ENCODE assay signal across 16 cellular contexts in genomic region chr17:42272162-42272561, GRCh38. TPM values are rescaled to one million over a fixed set of nuclear protein-coding genes. Genes with fewer than 3 reads are reported as not detected.
A peak's percentile ranks its signal among the peaks of the same experiment; 100 is the strongest.
DNase-seq lines count a peak whose midpoint lies in the region; ATAC-seq and TF ChIP-seq lines count a peak whose summit lies in the region.
"Had no signal": no experiment of that assay in that cellular context is flagged by ENCODE, and none has a peak within 500 bp of the region (broad histone marks: within the 10 kb centered on the region; RNA-seq: fewer than 3 reads in every experiment).

No MANE protein-coding gene starts in this region.

- intact Hi-C loops in CD14-positive monocyte (cut with micrococcal nuclease) (loop anchor here in 1 of 2 donors (2.0 kb wide), 1 partner anchor 17 kb away; the partner anchor contains the start of gene STAT5A), natural killer cell (cut with micrococcal nuclease) (loop anchor here (2.0 to 10.0 kb wide), 2 partner anchors 15 to 47 kb away; no protein-coding TSS in a partner anchor), Caco-2 (cut with micrococcal nuclease; ENCODE audit: unreplicated experiment) (no loop called here)
- intact Hi-C loops in activated T-helper 1 cell treated with anti-CD3 and anti-CD28 coated beads, Interleukin-12 subunit alpha, Interleukin-12 subunit beta, Interleukin-2, Interleukin-4 antibody, amounts not matched to agents 30 ng/mL and 10 ng/mL and 1 ng/mL, durations not matched to agents 14 hours and 24 hours and 36 hours (cut with micrococcal nuclease): no loop called here

- peaks cover 50% of the 10 kb centered on the region for H3K4me1 Mint-ChIP-seq in CD14-positive monocyte
- H3K4me1 Mint-ChIP-seq in GM23338: peaks cover 43% of the 10 kb centered on the region
- H3K4me1 Mint-ChIP-seq in activated T-helper 1 cell treated with anti-CD3 and anti-CD28 coated beads, Interleukin-12 subunit alpha, Interleukin-12 subunit beta, Interleukin-2, Interleukin-4 antibody, amounts not matched to agents 30 ng/mL and 10 ng/mL and 1 ng/mL, durations not matched to agents 14 hours and 24 hours and 36 hours (ENCODE audit: low read depth): peaks cover 75% of the 10 kb centered on the region
- peaks cover 54 to 56% of the 10 kb centered on the region in 2 donors for H3K4me1 Mint-ChIP-seq in natural killer cell
- H3K4me1 Mint-ChIP-seq in Caco-2 (ENCODE audit: low read depth, unreplicated experiment): peaks cover 32% of the 10 kb centered on the region

- H3K36me3 ChIP-seq in GM23338 (ENCODE audit: insufficient read depth) (no peaks in the 10 kb centered on the region), Caco-2 (ENCODE audit: control insufficient read depth, insufficient read depth, low read length) (no peaks in the 10 kb centered on the region)
- H3K36me3 ChIP-seq: ascending aorta, MG63, suprapubic skin had no signal

- TF ChIP-seq CTCF in CD14-positive monocyte (IDR thresholded peaks at IDR 0.05) (no peak), GM23338 (conservative IDR thresholded peaks at IDR 0.05; ENCODE audit: low read depth in 2 of 2) (no peak), natural killer cell (IDR thresholded peaks at IDR 0.05) (no peak), Caco-2 (IDR thresholded peaks at IDR 0.05; ENCODE audit: insufficient read depth in 1 of 2, low read depth in 1 of 2, low read length in 1 of 2, severe bottlenecking in 1 of 2, unreplicated experiment in 1 of 2) (no peak)

- H3K27ac Mint-ChIP-seq in CD14-positive monocyte (peak overlapping the region in 6 of 7 donors; percentile 45 to 87 (median 58)), GM23338 (no peak overlapping the region), natural killer cell (peak overlapping the region; percentile 88 to 92), Caco-2 (ENCODE audit: unreplicated experiment) (no peak overlapping the region)
- H3K27ac Mint-ChIP-seq in activated T-helper 1 cell treated with anti-CD3 and anti-CD28 coated beads, Interleukin-12 subunit alpha, Interleukin-12 subunit beta, Interleukin-2, Interleukin-4 antibody, amounts not matched to agents 30 ng/mL and 10 ng/mL and 1 ng/mL, durations not matched to agents 14 hours and 24 hours and 36 hours: peak overlapping the region; percentile 92
- H3K27ac Mint-ChIP-seq: H9 had no signal

- no peaks in the 10 kb centered on the region for H3K9me3 ChIP-seq in Caco-2
- H3K9me3 ChIP-seq: ascending aorta, MG63, suprapubic skin had no signal

- H3K27me3 Mint-ChIP-seq in CD14-positive monocyte (ENCODE audit: low read depth in 3 of 3) (no peaks in the 10 kb centered on the region), GM23338 (ENCODE audit: insufficient read depth, low read depth, poor library complexity) (peaks cover 6% of the 10 kb centered on the region), natural killer cell (ENCODE audit: low read depth in 2 of 2) (no peaks in the 10 kb centered on the region), Caco-2 (ENCODE audit: insufficient read depth, unreplicated experiment) (no peaks in the 10 kb centered on the region)
- no peaks in the 10 kb centered on the region for H3K27me3 Mint-ChIP-seq in activated T-helper 1 cell treated with anti-CD3 and anti-CD28 coated beads, Interleukin-12 subunit alpha, Interleukin-12 subunit beta, Interleukin-2, Interleukin-4 antibody, amounts not matched to agents 30 ng/mL and 10 ng/mL and 1 ng/mL, durations not matched to agents 14 hours and 24 hours and 36 hours (ENCODE audit: insufficient read depth)

- H3K9me3 Mint-ChIP-seq in CD14-positive monocyte: no peaks in the 10 kb centered on the region
- no peaks in the 10 kb centered on the region; the same call in 2 of the 3 replicates for H3K9me3 Mint-ChIP-seq in GM23338
- H3K9me3 Mint-ChIP-seq in activated T-helper 1 cell treated with anti-CD3 and anti-CD28 coated beads, Interleukin-12 subunit alpha, Interleukin-12 subunit beta, Interleukin-2, Interleukin-4 antibody, amounts not matched to agents 30 ng/mL and 10 ng/mL and 1 ng/mL, durations not matched to agents 14 hours and 24 hours and 36 hours: no peaks in the 10 kb centered on the region
- no peaks in the 10 kb centered on the region for H3K9me3 Mint-ChIP-seq in natural killer cell
- H3K9me3 Mint-ChIP-seq in Caco-2 (ENCODE audit: unreplicated experiment): no peaks in the 10 kb centered on the region
- H3K9me3 Mint-ChIP-seq: H9 had no signal

- peak overlapping the region; percentile 87 for H3K4me3 ChIP-seq in GM23338
- H3K4me3 ChIP-seq in Caco-2 (ENCODE audit: low read depth, low read length): no peak overlapping the region
- H3K4me3 ChIP-seq: ascending aorta, MG63, suprapubic skin had no signal

- POLR2A ChIA-PET in Caco-2 (lab: Charles Lee): no interaction called here

- no peak overlapping the region for H2AFZ ChIP-seq in GM23338

- CTCF ChIA-PET in Caco-2 (lab: Charles Lee): no interaction called here

- no peak overlapping the region for H3K27ac ChIP-seq in GM23338 (ENCODE audit: low read depth)
- H3K27ac ChIP-seq: ascending aorta, epithelial cell of prostate, suprapubic skin, VCaP had no signal

- H3K4me2 ChIP-seq in GM23338: peak overlapping the region; percentile 98

- peaks cover 5% of the 10 kb centered on the region; the same call in 1 of the 2 replicates for H4K20me1 ChIP-seq in GM23338 (replicated peaks; ENCODE audit: insufficient read depth)

- peaks cover 2 to 11% of the 10 kb centered on the region in 2 donors for H3K36me3 Mint-ChIP-seq in CD14-positive monocyte
- H3K36me3 Mint-ChIP-seq in GM23338 (ENCODE audit: low read depth): no peaks in the 10 kb centered on the region
- peaks cover 39% of the 10 kb centered on the region for H3K36me3 Mint-ChIP-seq in activated T-helper 1 cell treated with anti-CD3 and anti-CD28 coated beads, Interleukin-12 subunit alpha, Interleukin-12 subunit beta, Interleukin-2, Interleukin-4 antibody, amounts not matched to agents 30 ng/mL and 10 ng/mL and 1 ng/mL, durations not matched to agents 14 hours and 24 hours and 36 hours (ENCODE audit: low read depth)
- H3K36me3 Mint-ChIP-seq in natural killer cell: no peaks in the 10 kb centered on the region
- no peaks in the 10 kb centered on the region for H3K36me3 Mint-ChIP-seq in Caco-2 (ENCODE audit: insufficient read depth, unreplicated experiment)

- BruUV-seq in Caco-2 (replicated peaks; lab: Mats Ljungman, UMichigan): no TSS peak

- H3K9me2 ChIP-seq in GM23338 (ENCODE audit: insufficient read depth): no peaks in the 10 kb centered on the region

- peaks cover 50% of the 10 kb centered on the region for H3K4me1 ChIP-seq in GM23338 (ENCODE audit: insufficient read depth)
- peaks cover 15% of the 10 kb centered on the region for H3K4me1 ChIP-seq in Caco-2

- H3K27me3 ChIP-seq in GM23338 (ENCODE audit: insufficient read depth) (peaks cover 5% of the 10 kb centered on the region; the same call in 1 of the 2 replicates), Caco-2 (replicated peaks; ENCODE audit: control insufficient read depth, insufficient read depth, low read length) (no peaks in the 10 kb centered on the region)
- H3K27me3 ChIP-seq: ascending aorta, MG63, suprapubic skin had no signal

- DNase-seq in CD14-positive monocyte (ENCODE audit: low spot score) (no peak), GM23338 (ENCODE audit: low spot score) (no peak), natural killer cell (no peak), DMS53 treated with DMSO at 0.1 percent for 48 hours (lab: John Stamatoyannopoulos, UW; ENCODE audit: unreplicated experiment) (no peak), Caco-2 (no peak)
- no peak for DNase-seq in activated T-helper 1 cell treated with anti-CD3 and anti-CD28 coated beads, Interleukin-12 subunit alpha, Interleukin-12 subunit beta, Interleukin-2, Interleukin-4 antibody, amounts not matched to agents 30 ng/mL and 10 ng/mL and 1 ng/mL, durations not matched to agents 14 hours and 24 hours and 36 hours (ENCODE audit: low spot score)
- DNase-seq: cortex of kidney, H9, MG63, NCI-H187 treated with DMSO at 0.1 percent for 48 hours had no signal

- H3F3A ChIP-seq in GM23338 (replicated peaks; ENCODE audit: low read depth): 0 out of 2 replicates have a peak, but pooled peaks cover 8% of the 10 kb centered on the region

- H3K4me3 Mint-ChIP-seq in CD14-positive monocyte (no peak overlapping the region), GM23338 (peak overlapping the region; percentile 43; the same call in 2 of the 3 replicates), natural killer cell (peak overlapping the region; percentile 70), Caco-2 (ENCODE audit: unreplicated experiment) (no peak overlapping the region)
- H3K4me3 Mint-ChIP-seq in activated T-helper 1 cell treated with anti-CD3 and anti-CD28 coated beads, Interleukin-12 subunit alpha, Interleukin-12 subunit beta, Interleukin-2, Interleukin-4 antibody, amounts not matched to agents 30 ng/mL and 10 ng/mL and 1 ng/mL, durations not matched to agents 14 hours and 24 hours and 36 hours: peak overlapping the region; percentile 97
- H3K4me3 Mint-ChIP-seq: H9 had no signal

- ATAC-seq in GM23338 (no peak), natural killer cell (no peak), HG03135 (IDR thresholded peaks at IDR 0.05; ENCODE audit: unreplicated experiment) (no peak), GM21619 (IDR thresholded peaks at IDR 0.05; ENCODE audit: unreplicated experiment) (no peak)

- H3K79me2 ChIP-seq in GM23338 (replicated peaks; ENCODE audit: insufficient read depth): peaks cover 82% of the 10 kb centered on the region

RNA-seq across cellular contexts. Expression of gene STAT5B, which starts 4.0 kb away (rescaled TPM):
- polyA plus RNA-seq in CD14-positive monocyte (10 to 100 TPM; 28.5 to 47.9 TPM), GM23338 (2016; fragmentation: Nextera tagmentation; extraction: Ambion mirVana) (13.9 and 14.3 TPM in 2 replicates)
- total RNA-seq in GM23338 (2014; rRNA removed; shearing (Covaris generic)): 47.1 and 60.5 TPM in 2 replicates
- total RNA-seq in activated T-helper 1 cell treated with anti-CD3 and anti-CD28 coated beads, Interleukin-12 subunit alpha, Interleukin-12 subunit beta, Interleukin-2, Interleukin-4 antibody, amounts not matched to agents 30 ng/mL and 10 ng/mL and 1 ng/mL, durations not matched to agents 14 hours and 24 hours and 36 hours: 191 and 199 TPM in 2 replicates
- total RNA-seq in natural killer cell (100 to 1,000 TPM in 2 of 3 donors, 10 to 100 TPM in 1; 79.9 to 112 (median 103) TPM), Caco-2 (2022) (41.4 and 46.9 TPM in 2 replicates)

RNA-seq across cellular contexts. Expression of gene STAT5A, which starts 16.1 kb away (rescaled TPM):
- polyA plus RNA-seq in CD14-positive monocyte (10 to 100 TPM; 30.5 to 49.8 TPM), GM23338 (2016; fragmentation: Nextera tagmentation; extraction: Ambion mirVana) (2.3 and 2.4 TPM in 2 replicates)
- 14.6 and 18.1 TPM in 2 replicates for total RNA-seq in GM23338 (2014; rRNA removed; shearing (Covaris generic))
- total RNA-seq in activated T-helper 1 cell treated with anti-CD3 and anti-CD28 coated beads, Interleukin-12 subunit alpha, Interleukin-12 subunit beta, Interleukin-2, Interleukin-4 antibody, amounts not matched to agents 30 ng/mL and 10 ng/mL and 1 ng/mL, durations not matched to agents 14 hours and 24 hours and 36 hours: 375 and 381 TPM in 2 replicates
- total RNA-seq in natural killer cell (100 to 1,000 TPM; 112 to 135 (median 117) TPM), Caco-2 (2022) (2.4 and 3.2 TPM in 2 replicates)

Comparison
In these comparisons a context has a peak if more than half of its experiments do, and no peak if none do; other contexts are left out.
1. H3K27ac Mint-ChIP-seq: peak in CD14-positive monocyte (6 of 7), activated T-helper 1 cell treated with anti-CD3 and anti-CD28 coated beads, Interleukin-12 subunit alpha, Interleukin-12 subunit beta, Interleukin-2, Interleukin-4 antibody, amounts not matched to agents 30 ng/mL and 10 ng/mL and 1 ng/mL, durations not matched to agents 14 hours and 24 hours and 36 hours (single experiment) and natural killer cell (2 of 2); none in GM23338 (single experiment) and Caco-2 (single experiment).
2. H3K4me3 Mint-ChIP-seq: peak in GM23338 (single experiment), activated T-helper 1 cell treated with anti-CD3 and anti-CD28 coated beads, Interleukin-12 subunit alpha, Interleukin-12 subunit beta, Interleukin-2, Interleukin-4 antibody, amounts not matched to agents 30 ng/mL and 10 ng/mL and 1 ng/mL, durations not matched to agents 14 hours and 24 hours and 36 hours (single experiment) and natural killer cell (single experiment); none in CD14-positive monocyte (0 of 2) and Caco-2 (single experiment).